17 cellular contexts compared by ENCODE assay signal in the genomic region with DNA sequence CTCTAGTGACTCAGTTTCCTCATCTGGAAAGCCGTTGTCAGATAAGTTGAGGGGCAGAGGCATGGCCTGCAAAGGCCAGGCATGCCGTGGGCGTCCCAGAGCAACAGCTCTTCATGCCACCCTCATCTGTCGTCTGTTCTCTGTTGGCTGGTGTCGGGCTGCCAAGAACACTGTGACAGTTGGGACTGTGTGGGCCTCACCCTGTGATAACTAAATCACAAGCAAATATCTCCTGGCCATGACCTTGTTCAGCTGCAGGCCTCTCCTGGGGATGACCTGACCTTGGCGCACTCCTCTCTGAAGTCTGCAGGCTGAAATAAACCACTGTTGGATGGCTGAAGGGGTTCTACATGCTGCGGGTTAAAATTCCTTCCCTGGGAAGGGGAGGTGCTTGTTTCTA.
A peak's percentile ranks its signal among the peaks of the same experiment; 100 is the strongest.
DNase-seq lines count a peak whose midpoint lies in the region; ATAC-seq and TF ChIP-seq lines count a peak whose summit lies in the region.
"Had no signal": no experiment of that assay in that cellular context is flagged by ENCODE, and none has a peak within 500 bp of the region (broad histone marks: within the 10 kb centered on the region; RNA-seq: fewer than 3 reads in every experiment).

No MANE protein-coding gene starts in this region.

- H3K27ac ChIP-seq in foreskin keratinocyte = no peak overlapping the region
- H3K27ac ChIP-seq: HL-60 had no signal

- no peaks in the 10 kb centered on the region for H3K4me1 ChIP-seq in foreskin keratinocyte

- intact Hi-C loops in cardiac septum (cut with DNase I) (no loop called here), left ventricle myocardium superior (cut with micrococcal nuclease) (no loop called here), sciatic nerve (cut with DNase I) (no loop called here)

- peaks cover 14% of the 10 kb centered on the region for H3K27me3 ChIP-seq in foreskin keratinocyte

- DNase-seq in Ammon's horn (ENCODE audit: low spot score) (peak; percentile 21), HUDEP-2 (lab: John Stamatoyannopoulos, UW; ENCODE audit: unreplicated experiment in 76 of 76) (peak in 75 of 76 experiments; percentile 18 to 93 (median 77)), cardiac septum (ENCODE audit: low spot score) (peak; percentile 79), left ventricle myocardium superior (peak; percentile 49), foreskin keratinocyte (no peak), sciatic nerve (ENCODE audit: low spot score) (no peak), NCI-H2029 (lab: John Stamatoyannopoulos, UW) (no peak)
- DNase-seq: ACHN; C1 segment of cervical spinal cord; Calu3; CD4-positive, alpha-beta T cell; DMS 273 treated with DMSO at 0.1 percent for 48 hours; DND-41; GDM1 had no signal

- ATAC-seq in left ventricle myocardium superior (peak; percentile 94), foreskin keratinocyte (no peak), HG02870 (IDR thresholded peaks at IDR 0.05; ENCODE audit: unreplicated experiment) (no peak), sciatic nerve (no peak)
- ATAC-seq: HCT116 had no signal

- TF ChIP-seq CTCF in foreskin keratinocyte (conservative IDR thresholded peaks at IDR 0.05) = no peak

Comparison
In these comparisons a context has a peak if more than half of its experiments do, and no peak if none do; other contexts are left out.
1. DNase-seq: peak in Ammon's horn (single experiment), HUDEP-2 (75 of 76), cardiac septum (single experiment) and left ventricle myocardium superior (single experiment); none in foreskin keratinocyte (0 of 2), sciatic nerve (single experiment) and NCI-H2029 (single experiment).